In the genomic region with DNA sequence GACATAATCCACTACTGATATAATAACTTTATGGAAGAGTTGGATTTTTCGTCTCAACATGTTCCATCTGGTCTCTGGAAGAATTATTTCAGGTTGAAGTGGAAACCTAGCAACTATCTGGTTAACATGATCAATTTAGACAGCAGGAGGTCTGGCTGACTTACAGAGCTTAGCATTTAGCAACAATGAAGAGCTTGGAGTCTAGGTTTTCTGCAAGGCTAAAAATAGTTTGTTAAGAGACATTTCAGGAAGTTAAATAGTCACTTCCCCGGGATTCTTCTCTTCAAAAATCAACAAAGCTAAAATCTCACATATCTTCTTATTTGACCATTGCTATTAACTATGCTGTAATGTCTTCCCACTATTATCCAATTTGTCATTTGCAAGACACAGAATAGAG, we compare ENCODE assay signal across 1 cellular context.
TF ChIP-seq lines count a peak whose summit lies in the region.

No MANE protein-coding gene starts in this region.

TF ChIP-seq in GM23338, 12 proteins besides CTCF, POLR2A, EP300 and RAD21 (continued from another document):
- TF ChIP-seq, protein P1, sequence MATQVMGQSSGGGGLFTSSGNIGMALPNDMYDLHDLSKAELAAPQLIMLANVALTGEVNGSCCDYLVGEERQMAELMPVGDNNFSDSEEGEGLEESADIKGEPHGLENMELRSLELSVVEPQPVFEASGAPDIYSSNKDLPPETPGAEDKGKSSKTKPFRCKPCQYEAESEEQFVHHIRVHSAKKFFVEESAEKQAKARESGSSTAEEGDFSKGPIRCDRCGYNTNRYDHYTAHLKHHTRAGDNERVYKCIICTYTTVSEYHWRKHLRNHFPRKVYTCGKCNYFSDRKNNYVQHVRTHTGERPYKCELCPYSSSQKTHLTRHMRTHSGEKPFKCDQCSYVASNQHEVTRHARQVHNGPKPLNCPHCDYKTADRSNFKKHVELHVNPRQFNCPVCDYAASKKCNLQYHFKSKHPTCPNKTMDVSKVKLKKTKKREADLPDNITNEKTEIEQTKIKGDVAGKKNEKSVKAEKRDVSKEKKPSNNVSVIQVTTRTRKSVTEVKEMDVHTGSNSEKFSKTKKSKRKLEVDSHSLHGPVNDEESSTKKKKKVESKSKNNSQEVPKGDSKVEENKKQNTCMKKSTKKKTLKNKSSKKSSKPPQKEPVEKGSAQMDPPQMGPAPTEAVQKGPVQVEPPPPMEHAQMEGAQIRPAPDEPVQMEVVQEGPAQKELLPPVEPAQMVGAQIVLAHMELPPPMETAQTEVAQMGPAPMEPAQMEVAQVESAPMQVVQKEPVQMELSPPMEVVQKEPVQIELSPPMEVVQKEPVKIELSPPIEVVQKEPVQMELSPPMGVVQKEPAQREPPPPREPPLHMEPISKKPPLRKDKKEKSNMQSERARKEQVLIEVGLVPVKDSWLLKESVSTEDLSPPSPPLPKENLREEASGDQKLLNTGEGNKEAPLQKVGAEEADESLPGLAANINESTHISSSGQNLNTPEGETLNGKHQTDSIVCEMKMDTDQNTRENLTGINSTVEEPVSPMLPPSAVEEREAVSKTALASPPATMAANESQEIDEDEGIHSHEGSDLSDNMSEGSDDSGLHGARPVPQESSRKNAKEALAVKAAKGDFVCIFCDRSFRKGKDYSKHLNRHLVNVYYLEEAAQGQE (IDR thresholded peaks at IDR 0.05; ENCODE audit: unreplicated experiment) = no peak
- TF ChIP-seq, protein P2, sequence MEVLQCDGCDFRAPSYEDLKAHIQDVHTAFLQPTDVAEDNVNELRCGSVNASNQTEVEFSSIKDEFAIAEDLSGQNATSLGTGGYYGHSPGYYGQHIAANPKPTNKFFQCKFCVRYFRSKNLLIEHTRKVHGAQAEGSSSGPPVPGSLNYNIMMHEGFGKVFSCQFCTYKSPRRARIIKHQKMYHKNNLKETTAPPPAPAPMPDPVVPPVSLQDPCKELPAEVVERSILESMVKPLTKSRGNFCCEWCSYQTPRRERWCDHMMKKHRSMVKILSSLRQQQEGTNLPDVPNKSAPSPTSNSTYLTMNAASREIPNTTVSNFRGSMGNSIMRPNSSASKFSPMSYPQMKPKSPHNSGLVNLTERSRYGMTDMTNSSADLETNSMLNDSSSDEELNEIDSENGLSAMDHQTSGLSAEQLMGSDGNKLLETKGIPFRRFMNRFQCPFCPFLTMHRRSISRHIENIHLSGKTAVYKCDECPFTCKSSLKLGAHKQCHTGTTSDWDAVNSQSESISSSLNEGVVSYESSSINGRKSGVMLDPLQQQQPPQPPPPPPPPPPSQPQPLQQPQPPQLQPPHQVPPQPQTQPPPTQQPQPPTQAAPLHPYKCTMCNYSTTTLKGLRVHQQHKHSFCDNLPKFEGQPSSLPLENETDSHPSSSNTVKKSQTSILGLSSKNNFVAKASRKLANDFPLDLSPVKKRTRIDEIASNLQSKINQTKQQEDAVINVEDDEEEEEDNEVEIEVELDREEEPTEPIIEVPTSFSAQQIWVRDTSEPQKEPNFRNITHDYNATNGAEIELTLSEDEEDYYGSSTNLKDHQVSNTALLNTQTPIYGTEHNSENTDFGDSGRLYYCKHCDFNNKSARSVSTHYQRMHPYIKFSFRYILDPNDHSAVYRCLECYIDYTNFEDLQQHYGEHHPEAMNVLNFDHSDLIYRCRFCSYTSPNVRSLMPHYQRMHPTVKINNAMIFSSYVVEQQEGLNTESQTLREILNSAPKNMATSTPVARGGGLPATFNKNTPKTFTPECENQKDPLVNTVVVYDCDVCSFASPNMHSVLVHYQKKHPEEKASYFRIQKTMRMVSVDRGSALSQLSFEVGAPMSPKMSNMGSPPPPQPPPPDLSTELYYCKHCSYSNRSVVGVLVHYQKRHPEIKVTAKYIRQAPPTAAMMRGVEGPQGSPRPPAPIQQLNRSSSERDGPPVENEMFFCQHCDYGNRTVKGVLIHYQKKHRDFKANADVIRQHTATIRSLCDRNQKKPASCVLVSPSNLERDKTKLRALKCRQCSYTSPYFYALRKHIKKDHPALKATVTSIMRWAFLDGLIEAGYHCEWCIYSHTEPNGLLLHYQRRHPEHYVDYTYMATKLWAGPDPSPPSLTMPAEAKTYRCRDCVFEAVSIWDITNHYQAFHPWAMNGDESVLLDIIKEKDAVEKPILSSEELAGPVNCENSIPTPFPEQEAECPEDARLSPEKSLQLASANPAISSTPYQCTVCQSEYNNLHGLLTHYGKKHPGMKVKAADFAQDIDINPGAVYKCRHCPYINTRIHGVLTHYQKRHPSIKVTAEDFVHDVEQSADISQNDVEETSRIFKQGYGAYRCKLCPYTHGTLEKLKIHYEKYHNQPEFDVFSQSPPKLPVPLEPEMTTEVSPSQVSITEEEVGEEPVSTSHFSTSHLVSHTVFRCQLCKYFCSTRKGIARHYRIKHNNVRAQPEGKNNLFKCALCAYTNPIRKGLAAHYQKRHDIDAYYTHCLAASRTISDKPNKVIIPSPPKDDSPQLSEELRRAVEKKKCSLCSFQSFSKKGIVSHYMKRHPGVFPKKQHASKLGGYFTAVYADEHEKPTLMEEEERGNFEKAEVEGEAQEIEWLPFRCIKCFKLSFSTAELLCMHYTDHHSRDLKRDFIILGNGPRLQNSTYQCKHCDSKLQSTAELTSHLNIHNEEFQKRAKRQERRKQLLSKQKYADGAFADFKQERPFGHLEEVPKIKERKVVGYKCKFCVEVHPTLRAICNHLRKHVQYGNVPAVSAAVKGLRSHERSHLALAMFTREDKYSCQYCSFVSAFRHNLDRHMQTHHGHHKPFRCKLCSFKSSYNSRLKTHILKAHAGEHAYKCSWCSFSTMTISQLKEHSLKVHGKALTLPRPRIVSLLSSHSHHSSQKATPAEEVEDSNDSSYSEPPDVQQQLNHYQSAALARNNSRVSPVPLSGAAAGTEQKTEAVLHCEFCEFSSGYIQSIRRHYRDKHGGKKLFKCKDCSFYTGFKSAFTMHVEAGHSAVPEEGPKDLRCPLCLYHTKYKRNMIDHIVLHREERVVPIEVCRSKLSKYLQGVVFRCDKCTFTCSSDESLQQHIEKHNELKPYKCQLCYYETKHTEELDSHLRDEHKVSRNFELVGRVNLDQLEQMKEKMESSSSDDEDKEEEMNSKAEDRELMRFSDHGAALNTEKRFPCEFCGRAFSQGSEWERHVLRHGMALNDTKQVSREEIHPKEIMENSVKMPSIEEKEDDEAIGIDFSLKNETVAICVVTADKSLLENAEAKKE (CRISPR knock-in tag; IDR thresholded peaks at IDR 0.05) = no peak
